In genomic region chr2:128941676-128942075, GRCh38 we compare ENCODE assay signal across 22 cellular contexts.
"Had no signal": no experiment of that assay in that cellular context is flagged by ENCODE, and none has a peak within 500 bp of the region (broad histone marks: within the 10 kb centered on the region; RNA-seq: fewer than 3 reads in every experiment).

No MANE protein-coding gene starts in this region.

- ATAC-seq: activated T-cell treated with anti-CD3 and anti-CD28 coated beads, Interleukin-2, amount 50 U/mL, for 72 hours; gastrocnemius medialis; left lung had no signal

- H3K4me1 ChIP-seq: gastrocnemius medialis, left lung, right atrium auricular region, tibial nerve had no signal

- H3K27me3 ChIP-seq: gastrocnemius medialis, left lung, right atrium auricular region, tibial nerve had no signal

- H3K4me3 ChIP-seq: coronary artery, gastrocnemius medialis, left lung, right atrium auricular region, tibial nerve had no signal

- DNase-seq: activated CD4-positive, alpha-beta T cell treated with anti-CD3 and anti-CD28 coated beads for 1 hour; activated CD8-positive, alpha-beta memory T cell treated with anti-CD3 and anti-CD28 coated beads for 24 hours; activated CD8-positive, alpha-beta memory T cell treated with anti-CD3 and anti-CD28 coated beads, Interleukin-2, amount 50 U/mL, for 48 hours; activated effector memory CD4-positive, alpha-beta T cell treated with anti-CD3 and anti-CD28 coated beads, Interleukin-2, amount 50 U/mL, for 16 hours; activated naive CD4-positive, alpha-beta T cell treated with anti-CD3 and anti-CD28 coated beads, Interleukin-2, amount 50 U/mL, for 16 hours; activated T-cell treated with anti-CD3 and anti-CD28 coated beads, Interleukin-2, amount 50 U/mL, for 72 hours; aorta; erythroblast; gastrocnemius medialis; head of caudate nucleus; left lung; midbrain; nephron progenitor cell; occipital lobe; stimulated activated CD4-positive, alpha-beta T cell treated with anti-CD3 and anti-CD28 coated beads, Interleukin-12 subunit alpha, Interleukin-12 subunit beta, amount 100 ng/mL, for 4 hours; stimulated activated CD4-positive, alpha-beta T cell treated with anti-CD3 and anti-CD28 coated beads, Interleukin-1b, Interleukin-23, amount 100 ng/mL, for 48 hours; stimulated activated CD8-positive, alpha-beta memory T cell treated with anti-CD3 and anti-CD28 coated beads, Interleukin-4, amount 100 ng/mL, for 48 hours; stimulated activated naive CD4-positive, alpha-beta T cell; WERI-Rb-1 had no signal

- H3K9me3 ChIP-seq: gastrocnemius medialis, left lung, right atrium auricular region, tibial nerve had no signal

- H3K27ac ChIP-seq: coronary artery, gastrocnemius medialis, left lung, right atrium auricular region, tibial nerve, WERI-Rb-1 had no signal

- H3K36me3 ChIP-seq: gastrocnemius medialis, left lung, right atrium auricular region, tibial nerve, WERI-Rb-1 had no signal
